ENCODE assay signal across 13 cellular contexts in genomic region chr12:1811948-1812291, GRCh38. TPM values are rescaled to one million over a fixed set of nuclear protein-coding genes. Genes with fewer than 3 reads are reported as not detected.
DNase-seq lines count a peak whose midpoint lies in the region; ATAC-seq, FAIRE-seq and TF ChIP-seq lines count a peak whose summit lies in the region.
"Had no signal": no experiment of that assay in that cellular context is flagged by ENCODE, and none has a peak within 500 bp of the region (broad histone marks: within the 10 kb centered on the region; RNA-seq: fewer than 3 reads in every experiment).

No MANE protein-coding gene starts in this region.

- TF ChIP-seq CTCF in A549 (IDR thresholded peaks at IDR 0.05) (no peak), Calu3 (IDR thresholded peaks at IDR 0.05; ENCODE audit: unreplicated experiment) (no peak), bronchial epithelial cell (IDR thresholded peaks at IDR 0.05; ENCODE audit: insufficient read depth, low read length, severe bottlenecking) (no peak)

- no peak for ATAC-seq in A549
- ATAC-seq in naive thymus-derived CD4-positive, alpha-beta T cell, result no peak
- no peak for ATAC-seq in aorta (ENCODE audit: low FRiP score)

- H3K9me3 Mint-ChIP-seq in Calu3 (ENCODE audit: low read depth, unreplicated experiment), result no peaks in the 10 kb centered on the region
- no peaks in the 10 kb centered on the region for H3K9me3 Mint-ChIP-seq in naive thymus-derived CD4-positive, alpha-beta T cell

- peak overlapping the region; percentile 30 for H3K4me3 Mint-ChIP-seq in Calu3 (ENCODE audit: low read depth, unreplicated experiment)
- H3K4me3 Mint-ChIP-seq in naive thymus-derived CD4-positive, alpha-beta T cell, result peak overlapping the region in 6 of 10 donors; percentile 45 to 80 (median 56)

- H3K4me1 ChIP-seq in A549 (0 out of 3 replicates have a peak, but pooled peaks cover 3% of the 10 kb centered on the region), aorta (ENCODE audit: control insufficient read depth in 1 of 2, insufficient read depth in 2 of 2, low read length in 2 of 2) (no peaks in the 10 kb centered on the region), SJCRH30 (no peaks in the 10 kb centered on the region)
- no peaks in the 10 kb centered on the region for H3K4me1 ChIP-seq in naive thymus-derived CD4-positive, alpha-beta T cell (ENCODE audit: control insufficient read depth in 2 of 2, insufficient read depth in 2 of 2, low read length in 2 of 2)

- BruUV-seq in Calu3 (replicated peaks; lab: Mats Ljungman, UMichigan), result no TSS peak

- DNase-seq in A549 (ENCODE audit: low read depth in 1 of 2, low spot score in 1 of 2) (no peak), Calu3 (no peak), bronchial epithelial cell (ENCODE audit: low read depth) (no peak), aorta (no peak), OCI-M1 (lab: John Stamatoyannopoulos, UW) (no peak), SJCRH30 (no peak), T-helper 9 cell (no peak)
- no peak for DNase-seq in naive thymus-derived CD4-positive, alpha-beta T cell
- DNase-seq: effector CD8-positive, alpha-beta T cell had no signal

- no peak for TF ChIP-seq POLR2A in A549 (IDR thresholded peaks at IDR 0.05; ENCODE audit: low read length)

- H3K9me3 ChIP-seq in A549, result no peaks in the 10 kb centered on the region
- no peaks in the 10 kb centered on the region for H3K9me3 ChIP-seq in naive thymus-derived CD4-positive, alpha-beta T cell (ENCODE audit: control insufficient read depth in 2 of 3, low read length in 3 of 3)
- no peaks in the 10 kb centered on the region for H3K9me3 ChIP-seq in aorta (ENCODE audit: control insufficient read depth, low read length)
- H3K9me3 ChIP-seq in SJCRH30 (replicated peaks), result no peaks in the 10 kb centered on the region

- intact Hi-C loops in Calu3 (cut with micrococcal nuclease; ENCODE audit: unreplicated experiment) (no loop called here), aorta (cut with DNase I) (no loop called here)
- intact Hi-C loops in naive thymus-derived CD4-positive, alpha-beta T cell (cut with micrococcal nuclease), result no loop called here

- H3K4me3 ChIP-seq in A549, result no peak overlapping the region
- no peak overlapping the region for H3K4me3 ChIP-seq in bronchial epithelial cell (ENCODE audit: low read depth, low read length)
- no peak overlapping the region for H3K4me3 ChIP-seq in naive thymus-derived CD4-positive, alpha-beta T cell (ENCODE audit: low read length)
- no peak overlapping the region for H3K4me3 ChIP-seq in aorta (ENCODE audit: low read length in 2 of 2)
- no peak overlapping the region for H3K4me3 ChIP-seq in SJCRH30

- CTCF ChIA-PET in A549 (lab: Yijun Ruan, JAX) (interaction anchor here (0.5 to 4.5 kb wide), 6 partner anchors 14 to 974 kb away, joined by 3 to 17 read pairs (median 3); no protein-coding TSS in a partner anchor), Calu3 (lab: Charles Lee) (interaction anchor here (0.7 to 0.8 kb wide), 2 partner anchors 25 to 128 kb away, joined by 3 to 4 read pairs; no protein-coding TSS in a partner anchor)
- CTCF ChIA-PET in naive thymus-derived CD4-positive, alpha-beta T cell (lab: Charles Lee), result interaction anchor here (2.2 kb wide), 1 partner anchor 128 kb away, joined by 7 read pairs; no protein-coding TSS in a partner anchor

- peaks cover 62% of the 10 kb centered on the region for H3K27me3 Mint-ChIP-seq in Calu3 (ENCODE audit: unreplicated experiment)
- H3K27me3 Mint-ChIP-seq in naive thymus-derived CD4-positive, alpha-beta T cell, result peaks cover 0 to 3% (median 0%) of the 10 kb centered on the region in 5 donors

- 39% methylated on average over 6 of the region's 6 CpGs for WGBS in A549 (ENCODE audit: missing lambda C conversion rate)
- WGBS in aorta, 2 donors, result 91 to 92% methylated on average over 6 of the region's 6 CpGs

- peaks cover 15% of the 10 kb centered on the region for H3K4me1 Mint-ChIP-seq in Calu3 (ENCODE audit: low read depth, unreplicated experiment)
- peaks cover 0 to 12% (median 0%) of the 10 kb centered on the region in 7 donors for H3K4me1 Mint-ChIP-seq in naive thymus-derived CD4-positive, alpha-beta T cell

- H3K36me3 ChIP-seq in bronchial epithelial cell (ENCODE audit: control insufficient read depth, insufficient read depth, low read length) (no peaks in the 10 kb centered on the region), aorta (ENCODE audit: control insufficient read depth in 1 of 2, insufficient read depth in 2 of 2, low read length in 1 of 2) (no peaks in the 10 kb centered on the region), SJCRH30 (no peaks in the 10 kb centered on the region)
- no peaks in the 10 kb centered on the region for H3K36me3 ChIP-seq in naive thymus-derived CD4-positive, alpha-beta T cell (ENCODE audit: control insufficient read depth in 2 of 3, insufficient read depth in 3 of 3, low read length in 3 of 3)

- no peak for TF ChIP-seq RAD21 in A549 (conservative IDR thresholded peaks at IDR 0.05 in 1 of 2, IDR thresholded peaks at IDR 0.05 in 1 of 2)

- no peak overlapping the region for H3K4me2 ChIP-seq in A549

- FAIRE-seq in A549 (lab: Jason Lieb, UNC) (no peak), bronchial epithelial cell (lab: Jason Lieb, UNC) (peak; percentile 47)
- FAIRE-seq: G401.6 had no signal

- POLR2A ChIA-PET in A549 (lab: Yijun Ruan, JAX), result no interaction called here
- POLR2A ChIA-PET in naive thymus-derived CD4-positive, alpha-beta T cell (lab: Charles Lee), result interaction anchor here (0.6 to 1.2 kb wide), 2 partner anchors 128 to 162 kb away, joined by 3 to 4 read pairs; no protein-coding TSS in a partner anchor

- no peak overlapping the region for H3K27ac Mint-ChIP-seq in Calu3 (ENCODE audit: unreplicated experiment)
- peak overlapping the region in 3 of 9 donors; percentile 51 to 85 (median 78) for H3K27ac Mint-ChIP-seq in naive thymus-derived CD4-positive, alpha-beta T cell

- no peak for TF ChIP-seq EP300 in A549 (IDR thresholded peaks at IDR 0.05)

- no peaks in the 10 kb centered on the region for H3K36me3 Mint-ChIP-seq in Calu3 (ENCODE audit: insufficient read depth, unreplicated experiment)
- H3K36me3 Mint-ChIP-seq in naive thymus-derived CD4-positive, alpha-beta T cell, result no peaks in the 10 kb centered on the region

- no peak overlapping the region for H3K27ac ChIP-seq in A549
- peak overlapping the region; percentile 51 for H3K27ac ChIP-seq in naive thymus-derived CD4-positive, alpha-beta T cell (ENCODE audit: low read depth, low read length)
- H3K27ac ChIP-seq in aorta (ENCODE audit: low read depth in 1 of 2, low read length in 2 of 2), result no peak overlapping the region
- no peak overlapping the region for H3K27ac ChIP-seq in SJCRH30

- H3K27me3 ChIP-seq in bronchial epithelial cell (ENCODE audit: control insufficient read depth, insufficient read depth, low read length) (no peaks in the 10 kb centered on the region), aorta (ENCODE audit: control insufficient read depth in 1 of 2, insufficient read depth in 2 of 2, low read length in 1 of 2) (no peaks in the 10 kb centered on the region), SJCRH30 (no peaks in the 10 kb centered on the region)
- no peaks in the 10 kb centered on the region for H3K27me3 ChIP-seq in naive thymus-derived CD4-positive, alpha-beta T cell (ENCODE audit: control insufficient read depth in 2 of 2, insufficient read depth in 2 of 2, low read length in 2 of 2)

TF ChIP-seq in A549, 52 proteins besides CTCF, POLR2A, EP300 and RAD21:
- TF ChIP-seq HEYL (CRISPR knock-in tag; IDR thresholded peaks at IDR 0.05), result no peak
- no peak for TF ChIP-seq HOXB5 (CRISPR knock-in tag; IDR thresholded peaks at IDR 0.05)
- TF ChIP-seq TFCP2L1 (CRISPR knock-in tag; IDR thresholded peaks at IDR 0.05), result no peak
- peak; percentile 27; the same call in 1 of the 2 replicates for TF ChIP-seq USF2 (IDR thresholded peaks at IDR 0.05)

RNA-seq across cellular contexts. Expression of gene LRTM2, which starts 8.4 kb away (rescaled TPM):
- polyA plus RNA-seq in A549 (2011; rRNA removed) (not detected in 2 replicates), A549 (2017; fragmentation: RNase III; extraction: RNeasy Plus Mini Kit Qiagen cat#74134 plus additional on column Dnase treatment) (not detected in 3 replicates), aorta (not detected)
- polyA plus RNA-seq in A549 (2012; cell fraction: cytosol; rRNA removed), result 0.03 TPM in 1 of 2 replicates, not detected in the other
- polyA plus RNA-seq in A549 (2012; cell fraction: nucleus; rRNA removed), result 0.02 TPM in 1 of 2 replicates, not detected in the other
- not detected in 2 replicates for polyA minus RNA-seq in A549 (2011; rRNA and poly(A)+ RNA removed)
- total RNA-seq in Calu3 (2022) (not detected in 2 replicates), bronchial epithelial cell (not detected in 2 replicates), aorta (not detected)
- total RNA-seq in naive thymus-derived CD4-positive, alpha-beta T cell, result under 1 TPM in 1 of 5 experiments, not detected in 4; 0.12 TPM
- not detected for polyA plus RNA-seq in naive thymus-derived CD4-positive, alpha-beta T cell
- total RNA-seq in SJCRH30 (2014; rRNA removed; shearing (Covaris generic)), result not detected in 2 replicates
- total RNA-seq: liver; T-helper 1 cell treated with Interleukin-12 subunit alpha and Interleukin-12 subunit beta and Interleukin-4 antibody, amounts not matched to agents 30 ng/mL and 1 ng/mL, for 36 hours had no signal
- polyA plus RNA-seq: BJ, liver had no signal
